ENCODE assay signal across 27 cellular contexts in genomic region chr17:67884766-67885165, GRCh38.
"Had no signal": no experiment of that assay in that cellular context is flagged by ENCODE, and none has a peak within 500 bp of the region (broad histone marks: within the 10 kb centered on the region; RNA-seq: fewer than 3 reads in every experiment).

No MANE protein-coding gene starts in this region.

- DNase-seq: dermis blood vessel endothelial cell; effector memory CD4-positive, alpha-beta T cell; foreskin keratinocyte; heart left ventricle; kidney; mesenchymal stem cell; mucosa of descending colon; naive B cell; small intestine; stimulated activated CD4-positive, alpha-beta T cell treated with anti-CD3 and anti-CD28 coated beads, Interleukin-15, amount 100 ng/mL, for 24 hours; stimulated activated CD4-positive, alpha-beta T cell treated with anti-CD3 and anti-CD28 coated beads, Interleukin-2, amount 100 ng/mL, for 48 hours; stimulated activated naive B cell treated with anti-CD40 and anti-IgM and Interleukin-4, amounts not matched to agents 10 μg/mL and 1 μg/mL and 100 μg/mL, for 72 hours; upper lobe of left lung had no signal

- H3K4me1 ChIP-seq: foreskin keratinocyte, gastroesophageal sphincter, heart left ventricle, parathyroid adenoma, tibial nerve, upper lobe of left lung had no signal

- H3K27ac Mint-ChIP-seq: mesothelial cell of epicardium; stimulated activated naive B cell treated with anti-CD40 and anti-IgM and Interleukin-4, amounts not matched to agents 10 μg/mL and 1 μg/mL and 100 μg/mL, for 72 hours; stimulated activated naive CD8-positive, alpha-beta T cell treated with anti-CD3 and anti-CD28 coated beads, Interleukin-15, Interleukin-2, amounts not matched to agents 100 ng/mL and 50 ng/mL, for 24 hours had no signal

- H3K4me3 Mint-ChIP-seq: mesothelial cell of epicardium; naive B cell; natural killer cell treated with Interleukin-12 subunit alpha and Interleukin-12 subunit beta and Interleukin-15 and Interleukin-18, amount 100 ng/mL, for 72 hours; neural crest cell; stimulated activated naive B cell treated with anti-CD40 and anti-IgM and Interleukin-4, amounts not matched to agents 10 μg/mL and 1 μg/mL and 100 μg/mL, for 72 hours; stimulated activated naive CD8-positive, alpha-beta T cell treated with anti-CD3 and anti-CD28 coated beads, Interleukin-15, Interleukin-2, amounts not matched to agents 100 ng/mL and 50 ng/mL, for 24 hours had no signal

- H3K36me3 Mint-ChIP-seq: natural killer cell treated with Interleukin-12 subunit alpha and Interleukin-12 subunit beta and Interleukin-15 and Interleukin-18, amount 100 ng/mL, for 72 hours had no signal

- H3K9me3 Mint-ChIP-seq: naive B cell; natural killer cell treated with Interleukin-12 subunit alpha and Interleukin-12 subunit beta and Interleukin-15 and Interleukin-18, amount 100 ng/mL, for 72 hours; neural crest cell; stimulated activated naive B cell treated with anti-CD40 and anti-IgM and Interleukin-4, amounts not matched to agents 10 μg/mL and 1 μg/mL and 100 μg/mL, for 72 hours; stimulated activated naive CD8-positive, alpha-beta T cell treated with anti-CD3 and anti-CD28 coated beads, Interleukin-15, Interleukin-2, amounts not matched to agents 100 ng/mL and 50 ng/mL, for 24 hours had no signal

- H3K4me1 Mint-ChIP-seq: mesothelial cell of epicardium, naive B cell, neural crest cell had no signal

- H3K27ac ChIP-seq: esophagus muscularis mucosa, foreskin keratinocyte, gastroesophageal sphincter, heart left ventricle, hepatocyte, neutrophil, parathyroid adenoma, thoracic aorta, tibial nerve, upper lobe of left lung had no signal

- H3K27me3 Mint-ChIP-seq: naive B cell; natural killer cell treated with Interleukin-12 subunit alpha and Interleukin-12 subunit beta and Interleukin-15 and Interleukin-18, amount 100 ng/mL, for 72 hours; progenitor cell of endocrine pancreas; stimulated activated naive B cell treated with anti-CD40 and anti-IgM and Interleukin-4, amounts not matched to agents 10 μg/mL and 1 μg/mL and 100 μg/mL, for 72 hours; stimulated activated naive CD8-positive, alpha-beta T cell treated with anti-CD3 and anti-CD28 coated beads, Interleukin-15, Interleukin-2, amounts not matched to agents 100 ng/mL and 50 ng/mL, for 24 hours had no signal

- H3K27me3 ChIP-seq: esophagus muscularis mucosa, foreskin keratinocyte, gastroesophageal sphincter, heart left ventricle, hepatocyte, neutrophil, right lobe of liver, tibial nerve, upper lobe of left lung had no signal

- H3K4me3 ChIP-seq: esophagus muscularis mucosa, gastroesophageal sphincter, heart left ventricle, hepatocyte, lung, mucosa of descending colon, right lobe of liver, thoracic aorta, tibial nerve, upper lobe of left lung had no signal

- H3K9ac ChIP-seq: parathyroid adenoma had no signal

- H3K9me3 ChIP-seq: esophagus muscularis mucosa, gastroesophageal sphincter, heart left ventricle, mucosa of descending colon, neutrophil, right lobe of liver, thoracic aorta, tibial nerve, upper lobe of left lung had no signal
